1 cellular context compared by ENCODE assay signal in the genomic region with DNA sequence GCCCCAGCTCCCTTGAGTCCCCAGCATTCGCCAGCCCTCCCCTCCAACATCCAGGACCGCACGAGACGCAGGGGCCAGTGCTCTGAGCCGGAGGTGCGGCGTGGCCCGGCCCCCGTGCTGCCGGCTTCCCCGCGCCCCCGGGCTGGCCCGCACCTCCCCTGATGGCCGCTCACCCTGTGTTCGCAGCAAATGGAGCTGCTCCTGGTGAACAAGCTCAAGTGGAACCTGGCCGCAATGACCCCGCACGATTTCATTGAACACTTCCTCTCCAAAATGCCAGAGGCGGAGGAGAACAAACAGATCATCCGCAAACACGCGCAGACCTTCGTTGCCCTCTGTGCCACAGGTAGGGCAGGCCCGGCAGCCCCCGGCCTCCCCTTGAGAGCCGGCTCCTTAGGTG.
TF ChIP-seq lines count a peak whose summit lies in the region.

No MANE protein-coding gene starts in this region.

TF ChIP-seq in endothelial cell of umbilical vein, 7 proteins besides CTCF, POLR2A, EP300 and RAD21:
- no peak for TF ChIP-seq GATA2 (IDR thresholded peaks at IDR 0.05; ENCODE audit: insufficient read depth, insufficient read length, low read depth, low read length)
